ENCODE assay signal across 21 cellular contexts in the genomic region with DNA sequence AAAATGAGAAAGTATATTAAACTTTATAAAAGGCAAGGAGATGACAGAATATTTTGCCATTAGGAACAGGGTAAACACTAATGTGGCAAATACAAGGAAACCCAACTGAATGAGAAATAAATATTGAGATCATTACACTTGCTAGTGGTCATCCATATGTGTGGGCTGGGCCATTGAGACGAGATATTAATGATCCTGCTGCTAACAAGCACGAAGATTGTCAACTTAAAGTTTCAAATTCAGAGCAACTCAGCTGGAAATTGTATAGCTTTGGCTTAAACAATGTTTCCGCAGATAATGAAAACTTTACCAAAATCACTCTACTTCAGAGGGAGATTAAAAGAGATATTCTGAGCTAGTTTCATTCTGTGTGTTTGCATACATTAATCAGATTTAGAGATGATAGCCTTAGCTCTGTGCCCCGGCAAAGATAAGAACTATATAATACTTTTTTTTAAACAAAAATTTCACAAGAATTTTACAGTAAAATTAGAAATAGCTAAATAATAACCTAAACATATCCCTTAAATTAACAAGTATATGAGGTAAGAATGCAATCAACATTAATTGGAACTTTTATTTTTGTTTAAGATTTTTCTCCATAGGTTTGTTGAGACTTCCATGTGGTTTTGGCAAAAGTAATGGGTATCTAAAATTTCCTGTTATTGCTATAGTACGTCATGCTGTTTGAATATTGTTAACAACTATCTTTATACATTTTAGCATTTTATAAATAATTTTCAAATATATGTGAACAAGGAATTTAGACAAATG. TPM values are rescaled to one million over a fixed set of nuclear protein-coding genes. Genes with fewer than 3 reads are reported as not detected.
A peak's percentile ranks its signal among the peaks of the same experiment; 100 is the strongest.
DNase-seq lines count a peak whose midpoint lies in the region; ATAC-seq and TF ChIP-seq lines count a peak whose summit lies in the region.
"Had no signal": no experiment of that assay in that cellular context is flagged by ENCODE, and none has a peak within 500 bp of the region (broad histone marks: within the 10 kb centered on the region; RNA-seq: fewer than 3 reads in every experiment).

No MANE protein-coding gene starts in this region.

- TF ChIP-seq CTCF in A673 (conservative IDR thresholded peaks at IDR 0.05; ENCODE audit: low read depth, low read length) (no peak), IMR-90 (conservative IDR thresholded peaks at IDR 0.05; ENCODE audit: low read depth, low read length) (no peak), brain microvascular endothelial cell (IDR thresholded peaks at IDR 0.05; ENCODE audit: low read depth, low read length, missing control alignments) (no peak), osteoblast (IDR thresholded peaks at IDR 0.05; ENCODE audit: extremely low read depth, low read depth, low read length) (no peak)

- H3K9me1 ChIP-seq in IMR-90 (ENCODE audit: insufficient read depth, low read length), result peaks cover 8% of the 10 kb centered on the region; the same call in 1 of the 2 replicates

- no peak overlapping the region for H3K9ac ChIP-seq in IMR-90 (ENCODE audit: low read depth, low read length)
- H3K9ac ChIP-seq: BLaER1, SK-N-SH had no signal

- no peak for ATAC-seq in IMR-90 (ENCODE audit: low read depth)

- H3K36me3 ChIP-seq in A673 (ENCODE audit: insufficient read depth, low read length, poor library complexity, severe bottlenecking) (peaks cover 95% of the 10 kb centered on the region), IMR-90 (ENCODE audit: control insufficient read depth, insufficient read depth, low read length) (peaks cover 69% of the 10 kb centered on the region), brain microvascular endothelial cell (replicated peaks) (peaks cover 97% of the 10 kb centered on the region), osteoblast (ENCODE audit: insufficient read depth, low read length) (peaks cover 95% of the 10 kb centered on the region)
- H3K36me3 ChIP-seq: BLaER1 had no signal

- no peak overlapping the region for H2BK120ac ChIP-seq in IMR-90 (ENCODE audit: low read depth, low read length)

- no peak overlapping the region for H2AK5ac ChIP-seq in IMR-90 (ENCODE audit: low read depth, low read length)

- H4K8ac ChIP-seq in IMR-90 (ENCODE audit: low read depth in 2 of 2, low read length in 2 of 2), result no peak overlapping the region; a peak in 1 of 4 replicates

- no peak for TF ChIP-seq RAD21 in IMR-90 (IDR thresholded peaks at IDR 0.05; ENCODE audit: low read length)

- no peak overlapping the region for H3K56ac ChIP-seq in IMR-90 (ENCODE audit: extremely low read depth, insufficient read depth, low read length)

- peak overlapping the region; percentile 34 for H3K18ac ChIP-seq in IMR-90 (ENCODE audit: low read depth, low read length)

- H3K79me2 ChIP-seq in osteoblast (ENCODE audit: insufficient read depth, low read length), result peaks cover 3% of the 10 kb centered on the region

- H3K23ac ChIP-seq in IMR-90 (ENCODE audit: low read depth, low read length), result no peak overlapping the region

- no peak overlapping the region for H2BK15ac ChIP-seq in IMR-90 (ENCODE audit: low read depth, low read length)

- no peak overlapping the region for H3K4ac ChIP-seq in IMR-90 (ENCODE audit: low read depth, low read length)

- WGBS in IMR-90 (ENCODE audit: extremely low coverage in 2 of 2, insufficient read length in 1 of 2), 2 experiments, result no CpG with 5 or more reads among the region's 5 CpGs

- intact Hi-C loops in A673 (cut with micrococcal nuclease; ENCODE audit: unreplicated experiment), result no loop called here
- intact Hi-C loops in IMR-90 (cut with micrococcal nuclease), result no loop called here

- H2BK5ac ChIP-seq in IMR-90 (ENCODE audit: low read depth, low read length, poor library complexity, severe bottlenecking), result peak overlapping the region; percentile 66

- H3K4me3 ChIP-seq in A673 (ENCODE audit: low read depth, low read length, poor library complexity, severe bottlenecking) (no peak overlapping the region), IMR-90 (ENCODE audit: insufficient read depth, low read depth, low read length) (no peak overlapping the region), brain microvascular endothelial cell (ENCODE audit: low read depth, low read length) (no peak overlapping the region), osteoblast (ENCODE audit: insufficient read depth, low read length) (no peak overlapping the region)
- H3K4me3 ChIP-seq: BLaER1 had no signal

- dilution Hi-C loops in IMR-90 (cut with HindIII; ENCODE audit: low sequenced_read_pairs, unreplicated experiment), result no loop called here

- H3K79me1 ChIP-seq in IMR-90 (ENCODE audit: low read depth in 1 of 2, low read length in 2 of 2), result peaks cover 40 to 65% of the 10 kb centered on the region in 2 experiments

- no peak overlapping the region for H4K5ac ChIP-seq in IMR-90 (ENCODE audit: low read depth, low read length)

- H3K4me1 ChIP-seq in A673 (ENCODE audit: insufficient read depth, low read length, poor library complexity, severe bottlenecking) (peaks cover 43% of the 10 kb centered on the region), IMR-90 (ENCODE audit: control insufficient read depth, insufficient read depth, low read length) (peaks cover 12% of the 10 kb centered on the region), osteoblast (ENCODE audit: insufficient read depth, low read length) (peaks cover 42% of the 10 kb centered on the region)
- H3K4me1 ChIP-seq: BLaER1 had no signal

- no peak for DNase-seq in A673 (ENCODE audit: low spot score)
- no peak for DNase-seq in IMR-90
- peak; percentile 24 for DNase-seq in brain microvascular endothelial cell
- no peak for DNase-seq in osteoblast (ENCODE audit: insufficient read length, low spot score, missing footprints)
- DNase-seq in amygdala (lab: John Stamatoyannopoulos, UW), result no peak
- no peak for DNase-seq in EL
- no peak for DNase-seq in NCI-H2029 (lab: John Stamatoyannopoulos, UW)
- no peak for DNase-seq in ACHN
- DNase-seq: CD4-positive, alpha-beta T cell; DMS153; H9; KG1; NCI-H1092 treated with DMSO at 0.1 percent for 48 hours; NCI-H1436 treated with DMSO at 0.1 percent for 48 hours; NCI-H2081; NCI-H2171 treated with DMSO at 0.1 percent for 48 hours; NCI-H524 treated with DMSO at 0.1 percent for 48 hours; Right ventricle myocardium superior; SK-N-SH had no signal

- H3K27ac ChIP-seq in A673 (ENCODE audit: low read depth, low read length, poor library complexity, severe bottlenecking) (peak overlapping the region; percentile 52), IMR-90 (ENCODE audit: insufficient read depth, low read length) (peak overlapping the region; percentile 33; the same call in 1 of the 2 replicates), brain microvascular endothelial cell (no peak overlapping the region), osteoblast (ENCODE audit: low read depth, low read length) (peak overlapping the region; percentile 51)
- H3K27ac ChIP-seq: BLaER1, HL-60 had no signal

- CTCF ChIA-PET in A673 (lab: Charles Lee) (no interaction called here), IMR-90 (lab: Yijun Ruan, JAX) (interaction anchor here (0.6 to 1.1 kb wide), 2 partner anchors 30 to 82 kb away, joined by 3 to 4 read pairs; no protein-coding TSS in a partner anchor)

- POLR2A ChIA-PET in A673 (lab: Charles Lee; ENCODE audit: low non-redundant PET) (no interaction called here), IMR-90 (lab: Charles Lee; ENCODE audit: unreplicated experiment) (no interaction called here)

- in situ Hi-C loops in IMR-90 (cut with MboI; ENCODE audit: low sequenced_read_pairs), result no loop called here
- in situ Hi-C loops in brain microvascular endothelial cell (cut with HindIII; ENCODE audit: low pct_ligation_motif_present, low sequenced_read_pairs), result no loop called here
- in situ Hi-C loops in ACHN (cut with HindIII; ENCODE audit: low pct_ligation_motif_present, low pct_unique_long_range_greater_than_20kb, low sequenced_read_pairs), result no loop called here

- no peak for TF ChIP-seq POLR2A in IMR-90 (IDR thresholded peaks at IDR 0.05; ENCODE audit: low read depth, low read length)

- H3K4me2 ChIP-seq in IMR-90 (ENCODE audit: low read depth, low read length), result no peak overlapping the region
- no peak overlapping the region for H3K4me2 ChIP-seq in osteoblast (ENCODE audit: insufficient read depth, low read length)
- H3K4me2 ChIP-seq: BLaER1, SK-N-SH had no signal

- H3K27me3 ChIP-seq in A673 (replicated peaks; ENCODE audit: insufficient read depth, low read depth, low read length, poor library complexity) (no peaks in the 10 kb centered on the region), IMR-90 (ENCODE audit: control insufficient read depth, insufficient read depth, low read length) (no peaks in the 10 kb centered on the region), brain microvascular endothelial cell (replicated peaks) (no peaks in the 10 kb centered on the region), osteoblast (ENCODE audit: insufficient read depth, low read length) (no peaks in the 10 kb centered on the region)
- H3K27me3 ChIP-seq: BLaER1 had no signal

- H4K20me1 ChIP-seq in IMR-90 (ENCODE audit: insufficient read depth, low read length) (peaks cover 18% of the 10 kb centered on the region), osteoblast (ENCODE audit: insufficient read depth, low read length) (peaks cover 55% of the 10 kb centered on the region)
- H4K20me1 ChIP-seq: BLaER1 had no signal

- no peak overlapping the region for H4K91ac ChIP-seq in IMR-90 (ENCODE audit: insufficient read depth, low read depth, low read length)

- no peak overlapping the region for H2BK20ac ChIP-seq in IMR-90 (ENCODE audit: low read depth, low read length)

- H2AFZ ChIP-seq in IMR-90 (replicated peaks; ENCODE audit: low read length, poor library complexity), result no peak overlapping the region
- no peak overlapping the region for H2AFZ ChIP-seq in osteoblast (ENCODE audit: low read length)

- H3K14ac ChIP-seq in IMR-90 (replicated peaks; ENCODE audit: low read depth, low read length), result no peak overlapping the region

- H3K9me3 ChIP-seq in A673 (ENCODE audit: low read depth, low read length, poor library complexity, severe bottlenecking) (no peaks in the 10 kb centered on the region), IMR-90 (ENCODE audit: control insufficient read depth, insufficient read depth, low read length) (no peaks in the 10 kb centered on the region), osteoblast (ENCODE audit: low read depth, low read length) (no peaks in the 10 kb centered on the region)
- H3K9me3 ChIP-seq: BLaER1, SK-N-SH had no signal

- no TSS peak for BruUV-seq in A673 (replicated peaks; lab: Mats Ljungman, UMichigan)
- BruUV-seq in IMR-90 (replicated peaks; lab: Mats Ljungman, UMichigan), result no TSS peak

- H2AK9ac ChIP-seq in IMR-90 (replicated peaks; ENCODE audit: low read depth, low read length, poor library complexity), result no peak overlapping the region

TF ChIP-seq in IMR-90, 13 proteins besides CTCF, POLR2A, EP300 and RAD21 (continues in another document):
- TF ChIP-seq CEBPB (IDR thresholded peaks at IDR 0.05; ENCODE audit: low read depth, low read length) (no peak), CHD1 (IDR thresholded peaks at IDR 0.05; ENCODE audit: low read depth, low read length) (no peak), MAFK (IDR thresholded peaks at IDR 0.05; ENCODE audit: low read depth, low read length) (no peak)

RNA-seq across cellular contexts. Expression of a gene that starts 40.0 kb away (rescaled TPM):
- total RNA-seq in A673 (2021) (1,570 and 2,058 TPM in 2 replicates), IMR-90 (2012; rRNA removed) (7,693 and 8,243 TPM in 2 replicates), osteoblast (18,025 and 18,800 TPM in 2 replicates)
- polyA plus RNA-seq in IMR-90 (2012; rRNA removed), result 11,046 and 13,004 TPM in 2 replicates
- polyA plus RNA-seq in IMR-90 (2012; cell fraction: cytosol; rRNA removed), result 4,918 and 6,925 TPM in 2 replicates
- 23,704 and 31,508 TPM in 2 replicates for polyA plus RNA-seq in IMR-90 (2012; cell fraction: nucleus; rRNA removed; ENCODE audit: low replicate concordance)
